Comparison of ENCODE assay signal across 27 cellular contexts in genomic region chr1:65245290-65245689, GRCh38.
"Had no signal": no experiment of that assay in that cellular context is flagged by ENCODE, and none has a peak within 500 bp of the region (broad histone marks: within the 10 kb centered on the region; RNA-seq: fewer than 3 reads in every experiment).

No MANE protein-coding gene starts in this region.

- H3K4me1 ChIP-seq: colonic mucosa, gastrocnemius medialis had no signal

- DNase-seq: colonic mucosa; cortex of kidney; dermis blood vessel endothelial cell; dorsolateral prefrontal cortex; effector CD4-positive, alpha-beta T cell; effector CD8-positive, alpha-beta T cell; effector memory CD4-positive, alpha-beta T cell; effector memory CD8-positive, alpha-beta T cell; endodermal cell; esophagus squamous epithelium; foreskin fibroblast; foreskin keratinocyte; foreskin melanocyte; gastrocnemius medialis; glutamatergic neuron; head of caudate nucleus; heart left ventricle; heart right ventricle had no signal

- H3K9me3 ChIP-seq: colonic mucosa, esophagus muscularis mucosa, esophagus squamous epithelium, gastrocnemius medialis, gastroesophageal sphincter, heart left ventricle, heart right ventricle had no signal

- H3K36me3 ChIP-seq: colonic mucosa, esophagus muscularis mucosa, esophagus squamous epithelium, gastrocnemius medialis, gastroesophageal sphincter, heart left ventricle, heart right ventricle had no signal

- H3K27me3 ChIP-seq: colonic mucosa, dorsolateral prefrontal cortex, esophagus muscularis mucosa, foreskin keratinocyte, gastroesophageal sphincter, heart left ventricle had no signal

- FAIRE-seq: colon, endometrium, endothelial cell of umbilical vein, frontal cortex had no signal

- H3K4me3 ChIP-seq: colonic mucosa, coronary artery, dorsolateral prefrontal cortex, esophagus muscularis mucosa, esophagus squamous epithelium, gastrocnemius medialis, gastroesophageal sphincter, heart left ventricle, heart right ventricle had no signal

- H3K27ac ChIP-seq: colonic mucosa, coronary artery, dorsolateral prefrontal cortex, epithelial cell of prostate, esophagus muscularis mucosa, esophagus squamous epithelium, foreskin keratinocyte, gastrocnemius medialis, gastroesophageal sphincter, heart left ventricle, heart right ventricle had no signal

- ATAC-seq: effector memory CD8-positive, alpha-beta T cell; esophagus mucosa; foreskin keratinocyte; gastrocnemius medialis; gastroesophageal sphincter; heart left ventricle; heart right ventricle had no signal
